9 cellular contexts compared by ENCODE assay signal in the genomic region with DNA sequence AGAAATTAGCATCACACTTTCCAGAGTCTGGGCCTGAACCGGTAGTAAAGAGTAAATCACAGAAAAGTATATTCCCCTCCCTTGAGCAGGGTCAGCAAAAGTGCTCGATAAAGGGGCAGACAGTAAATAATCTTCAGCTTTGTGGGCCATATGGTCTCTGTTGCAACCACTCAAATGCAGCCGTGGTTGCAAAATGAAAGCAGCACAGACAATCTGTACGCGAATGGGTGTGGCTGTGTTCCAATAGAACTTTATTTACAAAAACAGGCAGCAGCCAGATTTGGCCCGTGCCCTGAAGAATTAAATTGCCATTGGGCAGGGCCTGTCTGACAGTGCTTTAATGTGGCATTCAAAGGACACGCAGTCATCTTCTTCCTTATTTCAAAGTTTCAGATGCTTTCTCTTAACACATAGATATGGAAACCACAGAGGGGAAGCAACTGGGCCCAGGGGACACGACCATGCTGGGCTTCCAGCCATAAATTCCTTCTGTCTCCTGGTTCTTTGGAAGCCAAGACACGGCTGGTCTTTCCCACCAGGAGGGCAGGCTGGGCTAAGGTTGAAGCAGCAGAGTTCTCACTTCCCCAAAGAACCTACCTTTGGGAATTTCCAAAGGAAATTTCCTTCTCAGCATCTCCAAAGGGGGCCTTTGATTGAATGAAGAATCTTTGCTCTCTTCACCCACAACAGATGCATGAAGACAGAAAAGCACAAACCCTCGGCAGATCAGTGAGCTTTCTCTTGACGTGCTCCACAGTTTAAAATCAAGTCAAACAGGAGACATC.
DNase-seq lines count a peak whose midpoint lies in the region; ATAC-seq and TF ChIP-seq lines count a peak whose summit lies in the region.
"Had no signal": no experiment of that assay in that cellular context is flagged by ENCODE, and none has a peak within 500 bp of the region (broad histone marks: within the 10 kb centered on the region; RNA-seq: fewer than 3 reads in every experiment).

No MANE protein-coding gene starts in this region.

- no peaks in the 10 kb centered on the region for H3K9me3 ChIP-seq in AG04450 (ENCODE audit: control insufficient read depth, insufficient read depth, low read length)
- no peaks in the 10 kb centered on the region for H3K9me3 ChIP-seq in NT2/D1 (ENCODE audit: insufficient read depth, low read length)

- no peak for TF ChIP-seq CTCF in AG04450 (IDR thresholded peaks at IDR 0.05; ENCODE audit: low read depth, low read length)
- TF ChIP-seq CTCF in nephron (IDR thresholded peaks at IDR 0.05; ENCODE audit: unreplicated experiment in 3 of 3) = no peak

- CTCF ChIA-PET in AG04450 (lab: Charles Lee) = no interaction called here

- H3K36me3 Mint-ChIP-seq in nephron (ENCODE audit: low read depth) = no peaks in the 10 kb centered on the region

- H3K36me3 ChIP-seq in NT2/D1 (ENCODE audit: insufficient read depth, insufficient read length, low read length) = no peaks in the 10 kb centered on the region

- H3K27me3 ChIP-seq in AG04450 (ENCODE audit: control insufficient read depth, insufficient read depth, low read length) (peaks cover 2% of the 10 kb centered on the region), NT2/D1 (ENCODE audit: insufficient read depth, insufficient read length) (peaks cover 15% of the 10 kb centered on the region)

- H3K27me3 Mint-ChIP-seq in nephron (ENCODE audit: low read depth) = peaks cover 28% of the 10 kb centered on the region

- peak; percentile 50 for ATAC-seq in GM19351 (IDR thresholded peaks at IDR 0.05; ENCODE audit: unreplicated experiment)
- no peak for ATAC-seq in HG02642 (IDR thresholded peaks at IDR 0.05; ENCODE audit: poor library complexity, unreplicated experiment)

- H3K4me3 Mint-ChIP-seq in nephron = peak overlapping the region in 1 of 3 experiments; percentile 21
- H3K4me3 Mint-ChIP-seq: central memory CD8-positive, alpha-beta T cell had no signal

- H3K9me3 Mint-ChIP-seq in nephron = no peaks in the 10 kb centered on the region
- H3K9me3 Mint-ChIP-seq: central memory CD8-positive, alpha-beta T cell had no signal

- DNase-seq in AG04450 (ENCODE audit: low read depth, low spot score) (peak; percentile 51), NT2/D1 (ENCODE audit: low read depth, low spot score) (no peak), dermis blood vessel endothelial cell (peak; percentile 24), SHP77 (lab: John Stamatoyannopoulos, UW) (no peak)
- no peak for DNase-seq in activated CD4-positive, CD25-positive, alpha-beta regulatory T cell treated with anti-CD3 and anti-CD28 coated beads, Interleukin-2, amount 50 U/mL, for 72 hours

- POLR2A ChIA-PET in AG04450 (lab: Yijun Ruan, JAX) = no interaction called here

- H3K4me1 Mint-ChIP-seq in nephron = peaks cover 71% of the 10 kb centered on the region
- H3K4me1 Mint-ChIP-seq: central memory CD8-positive, alpha-beta T cell had no signal

- H3K4me1 ChIP-seq in NT2/D1 (ENCODE audit: insufficient read depth, insufficient read length) = peaks cover 2% of the 10 kb centered on the region

- H3K4me3 ChIP-seq in AG04450 (ENCODE audit: low read depth, low read length) (peak overlapping the region; percentile 29), NT2/D1 (ENCODE audit: insufficient read length, low read depth) (no peak overlapping the region)

- peak overlapping the region; percentile 66 to 86 (median 86) for H3K27ac Mint-ChIP-seq in nephron

- peak overlapping the region; percentile 11 for H3K9ac ChIP-seq in NT2/D1 (ENCODE audit: insufficient read length, low read depth)

- peak overlapping the region; percentile 80 for H3K27ac ChIP-seq in AG04450 (ENCODE audit: low read depth, low read length)

Comparison
In these comparisons a context has a peak if more than half of its experiments do, and no peak if none do; other contexts are left out.
1. DNase-seq: peak in AG04450 (single experiment) and dermis blood vessel endothelial cell (single experiment); none in NT2/D1 (single experiment), activated CD4-positive, CD25-positive, alpha-beta regulatory T cell treated with anti-CD3 and anti-CD28 coated beads, Interleukin-2, amount 50 U/mL, for 72 hours (single experiment) and SHP77 (0 of 2).